18 cellular contexts compared by ENCODE assay signal in the genomic region with DNA sequence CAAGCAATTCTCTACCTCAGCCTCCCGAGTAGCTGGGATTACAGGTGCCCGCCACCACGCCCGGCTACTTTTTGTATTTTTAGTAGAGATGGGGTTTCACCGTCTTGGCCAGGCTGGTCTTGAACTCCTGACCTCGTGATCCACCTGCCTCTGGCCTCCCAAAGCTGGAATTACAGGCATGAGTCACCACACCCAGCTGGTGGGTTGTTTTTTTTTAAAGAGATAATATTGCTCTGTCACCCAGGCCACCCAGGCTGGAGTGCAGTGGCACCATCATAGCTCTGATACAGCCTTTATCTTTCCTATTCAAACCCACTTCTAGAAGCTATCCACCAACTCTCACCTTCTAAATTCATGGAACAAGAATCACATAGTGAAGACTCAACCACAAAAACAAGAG. TPM values are rescaled to one million over a fixed set of nuclear protein-coding genes. Genes with fewer than 3 reads are reported as not detected.
"Had no signal": no experiment of that assay in that cellular context is flagged by ENCODE, and none has a peak within 500 bp of the region (broad histone marks: within the 10 kb centered on the region; RNA-seq: fewer than 3 reads in every experiment).

No MANE protein-coding gene starts in this region.

RNA-seq across cellular contexts. Expression of a gene that starts 28.7 kb away (rescaled TPM):
- polyA plus RNA-seq: naive thymus-derived CD4-positive, alpha-beta T cell had no signal

RNA-seq across cellular contexts. Expression of a gene that starts 40.2 kb away (rescaled TPM):
- total RNA-seq: kidney epithelial cell; left ventricle myocardium inferior; lung; mesothelial cell of epicardium; naive thymus-derived CD4-positive, alpha-beta T cell; natural killer cell treated with Interleukin-12 subunit alpha and Interleukin-12 subunit beta and Interleukin-15 and Interleukin-18, amount 100 ng/mL, for 72 hours; omental fat pad; ovary; progenitor cell of endocrine pancreas; pulmonary artery endothelial cell; renal cortical epithelial cell; right atrium auricular region; subcutaneous adipose tissue; suprapubic skin; thoracic aorta; upper lobe of right lung had no signal
- polyA plus RNA-seq: hepatocyte; naive thymus-derived CD4-positive, alpha-beta T cell; neural cell; ovary had no signal
